Comparison of ENCODE assay signal across 8 cellular contexts in the genomic region with DNA sequence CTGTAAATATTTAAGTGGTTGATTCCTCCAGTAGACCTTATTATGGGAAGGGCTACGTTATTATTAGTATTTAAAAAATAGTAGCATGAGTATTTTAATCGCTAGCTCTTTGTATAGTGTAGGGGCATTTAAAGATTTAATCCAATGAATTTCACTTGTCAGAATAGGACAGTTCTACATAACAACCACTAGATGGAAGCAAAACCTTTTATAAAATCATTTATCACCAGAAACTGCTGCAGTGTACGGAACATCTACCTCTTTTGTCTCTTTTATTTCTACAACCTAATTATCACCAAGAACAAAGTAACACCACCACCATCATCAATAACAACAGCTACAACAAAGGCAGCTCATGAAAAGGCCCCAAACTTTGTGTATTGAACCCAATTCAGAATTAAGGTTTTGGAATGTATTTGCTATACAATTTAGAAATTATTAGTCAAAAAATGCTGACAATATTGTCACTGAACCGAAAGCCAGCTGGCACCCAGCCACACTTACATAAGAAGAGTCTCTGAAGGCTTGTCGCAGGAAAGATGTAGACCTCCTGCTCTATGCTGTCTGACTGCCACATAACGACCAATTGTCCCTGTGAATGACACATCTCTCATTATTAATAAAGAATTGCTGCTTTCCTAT.
DNase-seq lines count a peak whose midpoint lies in the region; ATAC-seq and FAIRE-seq lines count a peak whose summit lies in the region.

No MANE protein-coding gene starts in this region.

- H3K27me3 ChIP-seq in mesenchymal stem cell (ENCODE audit: control insufficient read depth in 1 of 2, insufficient read depth in 1 of 2, low read length in 2 of 2): peaks cover 0 to 14% of the 10 kb centered on the region in 2 experiments

- no peak overlapping the region for H2BK12ac ChIP-seq in mesenchymal stem cell (ENCODE audit: low read length in 2 of 2)

- no peaks in the 10 kb centered on the region for H3K9me3 ChIP-seq in mesenchymal stem cell (ENCODE audit: control insufficient read depth, low read length)

- H3K4ac ChIP-seq in mesenchymal stem cell (ENCODE audit: low read depth in 1 of 2, low read length in 2 of 2): no peak overlapping the region

- H3K27me3 Mint-ChIP-seq in activated CD4-positive, alpha-beta T cell treated with anti-CD3 and anti-CD28 coated beads for 36 hours: peaks cover 9% of the 10 kb centered on the region
- H3K27me3 Mint-ChIP-seq in activated CD4-positive, alpha-beta T cell treated with anti-CD3 and anti-CD28 coated beads, Interleukin-2, amount 10 ng/mL, durations not matched to agents 24 days and 14 days: peaks cover 25% of the 10 kb centered on the region

- intact Hi-C loops in activated CD4-positive, alpha-beta T cell treated with anti-CD3 and anti-CD28 coated beads for 36 hours (cut with DNase I, micrococcal nuclease): loop anchor here (10.0 kb wide), 3 partner anchors 847 to 1417 kb away; a partner anchor contains a TSS
- intact Hi-C loops in activated CD4-positive, alpha-beta T cell treated with anti-CD3 and anti-CD28 coated beads, Interleukin-2, amount 10 ng/mL, durations not matched to agents 24 days and 14 days (cut with micrococcal nuclease): loop anchor here (2.0 to 10.0 kb wide), 3 partner anchors 951 to 1447 kb away; no protein-coding TSS in a partner anchor

- H2BK5ac ChIP-seq in mesenchymal stem cell (ENCODE audit: low read depth, low read length, poor library complexity, severe bottlenecking): no peak overlapping the region

- H3K27ac ChIP-seq in mesenchymal stem cell (ENCODE audit: low read length, poor library complexity, severe bottlenecking): no peak overlapping the region

- H3K36me3 Mint-ChIP-seq in activated CD4-positive, alpha-beta T cell treated with anti-CD3 and anti-CD28 coated beads for 36 hours (ENCODE audit: low read depth): no peaks in the 10 kb centered on the region
- H3K36me3 Mint-ChIP-seq in activated CD4-positive, alpha-beta T cell treated with anti-CD3 and anti-CD28 coated beads, Interleukin-2, amount 10 ng/mL, durations not matched to agents 24 days and 14 days (ENCODE audit: low read depth): peaks cover 3% of the 10 kb centered on the region

- no peaks in the 10 kb centered on the region for H3K79me1 ChIP-seq in mesenchymal stem cell (replicated peaks; ENCODE audit: low read length, poor library complexity, severe bottlenecking)

- no peak overlapping the region for H3K4me3 Mint-ChIP-seq in activated CD4-positive, alpha-beta T cell treated with anti-CD3 and anti-CD28 coated beads for 36 hours
- no peak overlapping the region for H3K4me3 Mint-ChIP-seq in activated CD4-positive, alpha-beta T cell treated with anti-CD3 and anti-CD28 coated beads, Interleukin-2, amount 10 ng/mL, durations not matched to agents 24 days and 14 days

- no peak overlapping the region for H3K23ac ChIP-seq in mesenchymal stem cell (ENCODE audit: low read length in 2 of 2)

- H2BK120ac ChIP-seq in mesenchymal stem cell (ENCODE audit: low read depth, low read length): no peak overlapping the region

- no peak for DNase-seq in activated CD4-positive, alpha-beta T cell treated with anti-CD3 and anti-CD28 coated beads for 36 hours
- DNase-seq in activated CD4-positive, alpha-beta T cell treated with anti-CD3 and anti-CD28 coated beads, Interleukin-2, amount 10 ng/mL, durations not matched to agents 24 days and 14 days: no peak
- DNase-seq in NCI-H82 (lab: John Stamatoyannopoulos, UW) (peak; percentile 56), mesenchymal stem cell (peak; percentile 40), GF-D8 (lab: John Stamatoyannopoulos, UW) (no peak)
- no peak for DNase-seq in effector CD4-positive, alpha-beta T cell

- peaks cover 11% of the 10 kb centered on the region for H3K4me1 Mint-ChIP-seq in activated CD4-positive, alpha-beta T cell treated with anti-CD3 and anti-CD28 coated beads for 36 hours
- H3K4me1 Mint-ChIP-seq in activated CD4-positive, alpha-beta T cell treated with anti-CD3 and anti-CD28 coated beads, Interleukin-2, amount 10 ng/mL, durations not matched to agents 24 days and 14 days: peaks cover 22% of the 10 kb centered on the region

- H2AFZ ChIP-seq in mesenchymal stem cell (ENCODE audit: low read depth, low read length): no peak overlapping the region

- H2AK5ac ChIP-seq in mesenchymal stem cell (ENCODE audit: low read length, severe bottlenecking): no peak overlapping the region

- H3K36me3 ChIP-seq in mesenchymal stem cell (ENCODE audit: control insufficient read depth in 1 of 2, insufficient read depth in 2 of 2, low read depth in 1 of 2, low read length in 2 of 2): no peaks in the 10 kb centered on the region

- peak; percentile 90 for FAIRE-seq in colon (lab: Jason Lieb, UNC)

- H3K14ac ChIP-seq in mesenchymal stem cell (ENCODE audit: low read length in 2 of 2): no peak overlapping the region

- H3K27ac Mint-ChIP-seq in activated CD4-positive, alpha-beta T cell treated with anti-CD3 and anti-CD28 coated beads for 36 hours: no peak overlapping the region
- no peak overlapping the region for H3K27ac Mint-ChIP-seq in activated CD4-positive, alpha-beta T cell treated with anti-CD3 and anti-CD28 coated beads, Interleukin-2, amount 10 ng/mL, durations not matched to agents 24 days and 14 days

- no peak overlapping the region for H2BK15ac ChIP-seq in mesenchymal stem cell (ENCODE audit: low read depth, poor library complexity, severe bottlenecking)

- CTCF ChIA-PET in activated CD4-positive, alpha-beta T cell treated with anti-CD3 and anti-CD28 coated beads for 36 hours (lab: Charles Lee): interaction anchor here (0.5 to 1.4 kb wide), 6 partner anchors 11 to 81 kb away, joined by 3 to 5 read pairs (median 4); no protein-coding TSS in a partner anchor

- POLR2A ChIA-PET in activated CD4-positive, alpha-beta T cell treated with anti-CD3 and anti-CD28 coated beads for 36 hours (lab: Charles Lee): no interaction called here

- no peak overlapping the region for H3K18ac ChIP-seq in mesenchymal stem cell (ENCODE audit: low read depth in 1 of 2, low read length in 2 of 2)

- no peaks in the 10 kb centered on the region for H3K4me1 ChIP-seq in mesenchymal stem cell (ENCODE audit: control insufficient read depth, insufficient read depth, low read depth, low read length)

- H3K9ac ChIP-seq in mesenchymal stem cell (ENCODE audit: low read length): no peak overlapping the region

- H4K8ac ChIP-seq in mesenchymal stem cell (ENCODE audit: low read length): no peak overlapping the region

- no peak overlapping the region for H3K4me3 ChIP-seq in mesenchymal stem cell (ENCODE audit: insufficient read depth in 1 of 2, low read depth in 1 of 2, low read length in 2 of 2)

- no peak overlapping the region for H4K91ac ChIP-seq in mesenchymal stem cell (ENCODE audit: low read length)

- peak; percentile 57 for ATAC-seq in activated CD4-positive, alpha-beta T cell treated with anti-CD3 and anti-CD28 coated beads for 36 hours
- ATAC-seq in HG03378 (IDR thresholded peaks at IDR 0.05; ENCODE audit: unreplicated experiment): peak; percentile 66

- no peak overlapping the region for H3K4me2 ChIP-seq in mesenchymal stem cell (ENCODE audit: low read length, poor library complexity, severe bottlenecking)

- 65% methylated on average over 3 of the region's 6 CpGs for WGBS in mesenchymal stem cell

- no peaks in the 10 kb centered on the region for H3K9me3 Mint-ChIP-seq in activated CD4-positive, alpha-beta T cell treated with anti-CD3 and anti-CD28 coated beads for 36 hours (ENCODE audit: low read depth)
- H3K9me3 Mint-ChIP-seq in activated CD4-positive, alpha-beta T cell treated with anti-CD3 and anti-CD28 coated beads, Interleukin-2, amount 10 ng/mL, durations not matched to agents 24 days and 14 days: no peaks in the 10 kb centered on the region

Comparison
In these comparisons a context has a peak if more than half of its experiments do, and no peak if none do; other contexts are left out.
1. DNase-seq: peak in NCI-H82 (single experiment) and mesenchymal stem cell (single experiment); none in activated CD4-positive, alpha-beta T cell treated with anti-CD3 and anti-CD28 coated beads for 36 hours (single experiment), activated CD4-positive, alpha-beta T cell treated with anti-CD3 and anti-CD28 coated beads, Interleukin-2, amount 10 ng/mL, durations not matched to agents 24 days and 14 days (single experiment), GF-D8 (single experiment) and effector CD4-positive, alpha-beta T cell (single experiment).